Comparison of ENCODE assay signal across 34 cellular contexts in genomic region chr6:150084426-150084825, GRCh38. TPM values are rescaled to one million over a fixed set of nuclear protein-coding genes. Genes with fewer than 3 reads are reported as not detected.
"Had no signal": no experiment of that assay in that cellular context is flagged by ENCODE, and none has a peak within 500 bp of the region (broad histone marks: within the 10 kb centered on the region; RNA-seq: fewer than 3 reads in every experiment).

No MANE protein-coding gene starts in this region.

- H3K4me3 ChIP-seq: heart right ventricle, hepatocyte, left ventricle myocardium inferior, lung, mucosa of descending colon, ovary, prostate gland, sigmoid colon, spleen, suprapubic skin, thoracic aorta, tibial artery, upper lobe of right lung had no signal

- FAIRE-seq: keratinocyte, small intestine, urothelium cell line had no signal

- DNase-seq: heart right ventricle; kidney glomerular epithelial cell; left colon; left ventricle myocardium inferior; mesendoderm; midbrain; mucosa of descending colon; naive thymus-derived CD4-positive, alpha-beta T cell; ovary; posterior cingulate gyrus; retina; right cardiac atrium; sigmoid colon; small intestine; spleen; stimulated activated CD4-positive, alpha-beta T cell treated with anti-CD3 and anti-CD28 coated beads, Interleukin-4, amount 100 ng/mL, for 24 hours; stimulated activated naive CD4-positive, alpha-beta T cell; tibial artery; trophoblast cell; upper lobe of right lung had no signal

- H3K4me2 ChIP-seq: hepatocyte had no signal

- H3K4me1 ChIP-seq: heart right ventricle, left ventricle myocardium inferior, prostate gland, sigmoid colon, suprapubic skin, tibial artery, upper lobe of right lung had no signal

- H3K27ac ChIP-seq: heart right ventricle, hepatocyte, left ventricle myocardium inferior, ovary, prostate gland, sigmoid colon, spleen, suprapubic skin, thoracic aorta, tibial artery, upper lobe of right lung had no signal

- H3K36me3 Mint-ChIP-seq: naive thymus-derived CD4-positive, alpha-beta T cell; natural killer cell treated with Interleukin-12 subunit alpha and Interleukin-12 subunit beta and Interleukin-15 and Interleukin-18, amount 100 ng/mL, for 72 hours; stimulated activated effector memory CD8-positive, alpha-beta T cell treated with anti-CD3 and anti-CD28 coated beads, Interleukin-12 subunit alpha, Interleukin-12 subunit beta, amount 100 ng/mL, for 72 hours had no signal

- H3K79me2 ChIP-seq: hepatocyte had no signal

- H3K4me3 Mint-ChIP-seq: naive thymus-derived CD4-positive, alpha-beta T cell; natural killer cell treated with Interleukin-12 subunit alpha and Interleukin-12 subunit beta and Interleukin-15 and Interleukin-18, amount 100 ng/mL, for 72 hours; stimulated activated effector memory CD8-positive, alpha-beta T cell treated with anti-CD3 and anti-CD28 coated beads, Interleukin-12 subunit alpha, Interleukin-12 subunit beta, amount 100 ng/mL, for 72 hours; stimulated activated naive CD8-positive, alpha-beta T cell treated with anti-CD3 and anti-CD28 coated beads, Interleukin-15, Interleukin-2, amounts not matched to agents 100 ng/mL and 50 ng/mL, for 24 hours had no signal

- H3K9me3 ChIP-seq: heart right ventricle, left ventricle myocardium inferior, mucosa of descending colon, ovary, prostate gland, sigmoid colon, spleen, suprapubic skin, thoracic aorta, tibial artery, upper lobe of right lung had no signal

- H3K9me3 Mint-ChIP-seq: naive thymus-derived CD4-positive, alpha-beta T cell; natural killer cell treated with Interleukin-12 subunit alpha and Interleukin-12 subunit beta and Interleukin-15 and Interleukin-18, amount 100 ng/mL, for 72 hours; stimulated activated effector memory CD8-positive, alpha-beta T cell treated with anti-CD3 and anti-CD28 coated beads, Interleukin-12 subunit alpha, Interleukin-12 subunit beta, amount 100 ng/mL, for 72 hours; stimulated activated naive CD8-positive, alpha-beta T cell treated with anti-CD3 and anti-CD28 coated beads, Interleukin-15, Interleukin-2, amounts not matched to agents 100 ng/mL and 50 ng/mL, for 24 hours had no signal

- ATAC-seq: heart right ventricle; left colon; mucosa of descending colon; naive thymus-derived CD4-positive, alpha-beta T cell; natural killer cell treated with Interleukin-12 subunit alpha and Interleukin-12 subunit beta and Interleukin-15 and Interleukin-18, amount 100 ng/mL, for 72 hours; right cardiac atrium; upper lobe of right lung had no signal

- H3K27me3 ChIP-seq: ovary, upper lobe of right lung had no signal

- H3K27ac Mint-ChIP-seq: naive thymus-derived CD4-positive, alpha-beta T cell; natural killer cell treated with Interleukin-12 subunit alpha and Interleukin-12 subunit beta and Interleukin-15 and Interleukin-18, amount 100 ng/mL, for 72 hours; stimulated activated effector memory CD8-positive, alpha-beta T cell treated with anti-CD3 and anti-CD28 coated beads, Interleukin-12 subunit alpha, Interleukin-12 subunit beta, amount 100 ng/mL, for 72 hours; stimulated activated naive CD8-positive, alpha-beta T cell treated with anti-CD3 and anti-CD28 coated beads, Interleukin-15, Interleukin-2, amounts not matched to agents 100 ng/mL and 50 ng/mL, for 24 hours had no signal

- H3K36me3 ChIP-seq: heart right ventricle, left ventricle myocardium inferior, ovary, prostate gland, sigmoid colon, spleen, suprapubic skin, thoracic aorta, tibial artery, upper lobe of right lung had no signal

- H2AFZ ChIP-seq: hepatocyte had no signal

RNA-seq across cellular contexts. Expression of gene PPP1R14C, which starts 58.4 kb away (rescaled TPM):
- total RNA-seq: myocyte; naive thymus-derived CD4-positive, alpha-beta T cell had no signal
- polyA plus RNA-seq: naive thymus-derived CD4-positive, alpha-beta T cell had no signal

RNA-seq across cellular contexts. Expression of gene RAET1L, which starts 59.1 kb away (rescaled TPM):
- total RNA-seq: heart right ventricle; hepatocyte; left colon; left ventricle myocardium inferior; lung; mucosa of descending colon; myocyte; naive thymus-derived CD4-positive, alpha-beta T cell; natural killer cell treated with Interleukin-12 subunit alpha and Interleukin-12 subunit beta and Interleukin-15 and Interleukin-18, amount 100 ng/mL, for 72 hours; omental fat pad; ovary; prostate gland; right cardiac atrium; sigmoid colon; spleen; subcutaneous adipose tissue; thoracic aorta; upper lobe of right lung had no signal
- polyA plus RNA-seq: hepatocyte; naive thymus-derived CD4-positive, alpha-beta T cell; neural cell; ovary; right cardiac atrium; sigmoid colon; small intestine; spleen had no signal
